ENCODE assay signal across 20 cellular contexts in genomic region chrX:93868289-93868985, GRCh38.
"Had no signal": no experiment of that assay in that cellular context is flagged by ENCODE, and none has a peak within 500 bp of the region (broad histone marks: within the 10 kb centered on the region; RNA-seq: fewer than 3 reads in every experiment).

No MANE protein-coding gene starts in this region.

- H3K4me1 ChIP-seq: body of pancreas, foreskin keratinocyte, prostate gland, right atrium auricular region, vagina had no signal

- H3K4me3 ChIP-seq: body of pancreas, mucosa of descending colon, prostate gland, right atrium auricular region, vagina had no signal

- DNase-seq: activated CD4-positive, alpha-beta T cell treated with anti-CD3 and anti-CD28 coated beads, Interleukin-2, amount 10 ng/mL, durations not matched to agents 24 days and 14 days; activated CD8-positive, alpha-beta T cell treated with anti-CD3 and anti-CD28 coated beads for 36 hours; activated naive CD4-positive, alpha-beta T cell; activated naive CD8-positive, alpha-beta T cell treated with anti-CD3 and anti-CD28 coated beads for 36 hours; activated T-cell treated with anti-CD3 and anti-CD28 coated beads, Interleukin-2, amount 50 U/mL, for 1 hour; amygdala; dermis blood vessel endothelial cell; effector memory CD4-positive, alpha-beta T cell; foreskin keratinocyte; hypothalamus; mesenchymal stem cell; mucosa of descending colon; naive B cell; stimulated activated naive CD8-positive, alpha-beta T cell treated with anti-CD3 and anti-CD28 coated beads, Interleukin-15, Interleukin-2, amounts not matched to agents 100 U/mL and 50 U/mL, for 24 hours had no signal

- H3K36me3 ChIP-seq: prostate gland, right atrium auricular region, vagina had no signal

- H3K9me3 ChIP-seq: body of pancreas, mucosa of descending colon, prostate gland, right atrium auricular region, vagina had no signal

- H3K27me3 ChIP-seq: body of pancreas, foreskin keratinocyte, right atrium auricular region, vagina had no signal

- H3K27ac ChIP-seq: body of pancreas, foreskin keratinocyte, prostate gland, right atrium auricular region, vagina had no signal

- ATAC-seq: activated CD8-positive, alpha-beta T cell treated with anti-CD3 and anti-CD28 coated beads for 36 hours; activated T-helper 17 cell treated with anti-CD3 and anti-CD28 coated beads, Interleukin-2, amount 50 U/mL, for 72 hours; body of pancreas; foreskin keratinocyte; left lobe of liver; mucosa of descending colon; stimulated activated naive CD8-positive, alpha-beta T cell treated with anti-CD3 and anti-CD28 coated beads, Interleukin-15, Interleukin-2, amounts not matched to agents 100 U/mL and 50 U/mL, for 24 hours had no signal
